Comparison of ENCODE assay signal across 8 cellular contexts in the genomic region with DNA sequence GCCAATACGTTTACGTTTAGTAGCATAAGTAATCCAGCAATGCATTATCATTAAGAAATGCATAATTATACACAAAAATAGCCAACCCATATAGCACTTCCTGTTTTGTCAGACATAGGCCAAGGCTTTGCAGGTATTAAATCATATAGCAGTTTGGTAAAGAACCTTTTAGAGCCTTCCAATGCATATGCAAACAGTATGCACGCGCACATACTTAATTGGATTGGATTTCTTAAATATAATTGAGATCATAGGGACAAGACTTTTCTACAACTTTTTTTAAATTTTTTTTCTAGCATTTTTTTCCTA. TPM values are rescaled to one million over a fixed set of nuclear protein-coding genes. Genes with fewer than 3 reads are reported as not detected.
DNase-seq lines count a peak whose midpoint lies in the region; ATAC-seq and TF ChIP-seq lines count a peak whose summit lies in the region.

No MANE protein-coding gene starts in this region.

- H3K27ac Mint-ChIP-seq in CD4-positive, CD25-positive, alpha-beta regulatory T cell = peak overlapping the region; percentile 99 to 100 (median 99)

- no peak for TF ChIP-seq EP300 in neural cell (conservative IDR thresholded peaks at IDR 0.05; ENCODE audit: poor library complexity, severe bottlenecking)

- no peak for TF ChIP-seq CTCF in choroid plexus epithelial cell (conservative IDR thresholded peaks at IDR 0.05; ENCODE audit: low read depth, low read length)
- TF ChIP-seq CTCF in neural cell (IDR thresholded peaks at IDR 0.05; ENCODE audit: poor library complexity, severe bottlenecking) = no peak

- H3K9me2 ChIP-seq in neural cell (ENCODE audit: insufficient read depth, low read length) = no peaks in the 10 kb centered on the region

- H3K4me3 Mint-ChIP-seq in CD4-positive, CD25-positive, alpha-beta regulatory T cell = peak overlapping the region; percentile 94 to 99 (median 97)

- H3K36me3 Mint-ChIP-seq in CD4-positive, CD25-positive, alpha-beta regulatory T cell = peaks cover 13% of the 10 kb centered on the region

- peak overlapping the region; percentile 99 for H3K4me3 ChIP-seq in CD4-positive, CD25-positive, alpha-beta regulatory T cell (ENCODE audit: low read depth, low read length)
- H3K4me3 ChIP-seq in choroid plexus epithelial cell (ENCODE audit: low read depth, low read length) = peak overlapping the region; percentile 95
- H3K4me3 ChIP-seq in neural cell (ENCODE audit: low read length) = peak overlapping the region; percentile 79

- no peak for ATAC-seq in CD4-positive, CD25-positive, alpha-beta regulatory T cell (ENCODE audit: low read depth in 2 of 2)
- no peak for ATAC-seq in HG02678 (IDR thresholded peaks at IDR 0.05; ENCODE audit: unreplicated experiment)

- no peak overlapping the region for H3K4me2 ChIP-seq in neural cell (ENCODE audit: low read length)

- peaks cover 15% of the 10 kb centered on the region for H3K36me3 ChIP-seq in CD4-positive, CD25-positive, alpha-beta regulatory T cell (ENCODE audit: control insufficient read depth, insufficient read depth, low read length)
- H3K36me3 ChIP-seq in KOPT-K1 (ENCODE audit: insufficient read depth, low read length) (peaks cover 14% of the 10 kb centered on the region), neural cell (ENCODE audit: insufficient read depth, low read length) (no peaks in the 10 kb centered on the region)

- H3K27ac ChIP-seq in CD4-positive, CD25-positive, alpha-beta regulatory T cell (ENCODE audit: insufficient read depth, low read length, poor library complexity, severe bottlenecking) = peak overlapping the region; percentile 90
- H3K27ac ChIP-seq in KOPT-K1 (ENCODE audit: low read depth, low read length, poor library complexity, severe bottlenecking) = peak overlapping the region; percentile 72
- H3K27ac ChIP-seq in neural cell (ENCODE audit: low read length) = peak overlapping the region; percentile 66

- no peaks in the 10 kb centered on the region for H4K20me1 ChIP-seq in neural cell (ENCODE audit: insufficient read depth)

- H3F3A ChIP-seq in neural cell (ENCODE audit: insufficient read depth, low read length, poor library complexity, severe bottlenecking) = no peaks in the 10 kb centered on the region

- peaks cover 22 to 44% (median 29%) of the 10 kb centered on the region in 4 donors for H3K4me1 Mint-ChIP-seq in CD4-positive, CD25-positive, alpha-beta regulatory T cell

- H3K9me3 ChIP-seq in CD4-positive, CD25-positive, alpha-beta regulatory T cell (ENCODE audit: control insufficient read depth in 2 of 2, low read length in 2 of 2) = no peaks in the 10 kb centered on the region
- H3K9me3 ChIP-seq in KOPT-K1 (ENCODE audit: insufficient read depth, low read length, poor library complexity, severe bottlenecking) (no peaks in the 10 kb centered on the region), neural cell (ENCODE audit: low read length) (no peaks in the 10 kb centered on the region)

- peak overlapping the region; percentile 78 for H3K9ac ChIP-seq in neural cell (ENCODE audit: low read length)

- no peaks in the 10 kb centered on the region for H3K9me3 Mint-ChIP-seq in CD4-positive, CD25-positive, alpha-beta regulatory T cell

- H2AFZ ChIP-seq in neural cell (ENCODE audit: low read depth, low read length) = peak overlapping the region; percentile 67

- H3K4me1 ChIP-seq in CD4-positive, CD25-positive, alpha-beta regulatory T cell (ENCODE audit: control insufficient read depth, insufficient read depth, low read length, poor library complexity, severe bottlenecking) = peaks cover 20% of the 10 kb centered on the region

- no peaks in the 10 kb centered on the region for H3K27me3 ChIP-seq in CD4-positive, CD25-positive, alpha-beta regulatory T cell (ENCODE audit: control insufficient read depth, insufficient read depth, low read length)
- no peaks in the 10 kb centered on the region for H3K27me3 ChIP-seq in neural cell (ENCODE audit: insufficient read depth, low read depth, low read length)

- H3K79me2 ChIP-seq in neural cell (replicated peaks; ENCODE audit: insufficient read depth, low read length) = peaks cover 29% of the 10 kb centered on the region

- peak in 1 of 3 donors; percentile 53 for DNase-seq in CD4-positive, CD25-positive, alpha-beta regulatory T cell
- DNase-seq in choroid plexus epithelial cell (ENCODE audit: low read depth) (no peak), midbrain (lab: John Stamatoyannopoulos, UW) (no peak), occipital lobe (lab: John Stamatoyannopoulos, UW) (no peak), NCI-H1048 (lab: John Stamatoyannopoulos, UW) (no peak)

- TF ChIP-seq RAD21 in neural cell (conservative IDR thresholded peaks at IDR 0.05) = no peak

- H3K27me3 Mint-ChIP-seq in CD4-positive, CD25-positive, alpha-beta regulatory T cell = no peaks in the 10 kb centered on the region

TF ChIP-seq in neural cell, 6 proteins besides CTCF, POLR2A, EP300 and RAD21:
- no peak for TF ChIP-seq MXI1 (conservative IDR thresholded peaks at IDR 0.05; ENCODE audit: poor library complexity, severe bottlenecking)
- TF ChIP-seq POLR2AphosphoS5 (IDR thresholded peaks at IDR 0.05) = no peak
- TF ChIP-seq, protein P1, sequence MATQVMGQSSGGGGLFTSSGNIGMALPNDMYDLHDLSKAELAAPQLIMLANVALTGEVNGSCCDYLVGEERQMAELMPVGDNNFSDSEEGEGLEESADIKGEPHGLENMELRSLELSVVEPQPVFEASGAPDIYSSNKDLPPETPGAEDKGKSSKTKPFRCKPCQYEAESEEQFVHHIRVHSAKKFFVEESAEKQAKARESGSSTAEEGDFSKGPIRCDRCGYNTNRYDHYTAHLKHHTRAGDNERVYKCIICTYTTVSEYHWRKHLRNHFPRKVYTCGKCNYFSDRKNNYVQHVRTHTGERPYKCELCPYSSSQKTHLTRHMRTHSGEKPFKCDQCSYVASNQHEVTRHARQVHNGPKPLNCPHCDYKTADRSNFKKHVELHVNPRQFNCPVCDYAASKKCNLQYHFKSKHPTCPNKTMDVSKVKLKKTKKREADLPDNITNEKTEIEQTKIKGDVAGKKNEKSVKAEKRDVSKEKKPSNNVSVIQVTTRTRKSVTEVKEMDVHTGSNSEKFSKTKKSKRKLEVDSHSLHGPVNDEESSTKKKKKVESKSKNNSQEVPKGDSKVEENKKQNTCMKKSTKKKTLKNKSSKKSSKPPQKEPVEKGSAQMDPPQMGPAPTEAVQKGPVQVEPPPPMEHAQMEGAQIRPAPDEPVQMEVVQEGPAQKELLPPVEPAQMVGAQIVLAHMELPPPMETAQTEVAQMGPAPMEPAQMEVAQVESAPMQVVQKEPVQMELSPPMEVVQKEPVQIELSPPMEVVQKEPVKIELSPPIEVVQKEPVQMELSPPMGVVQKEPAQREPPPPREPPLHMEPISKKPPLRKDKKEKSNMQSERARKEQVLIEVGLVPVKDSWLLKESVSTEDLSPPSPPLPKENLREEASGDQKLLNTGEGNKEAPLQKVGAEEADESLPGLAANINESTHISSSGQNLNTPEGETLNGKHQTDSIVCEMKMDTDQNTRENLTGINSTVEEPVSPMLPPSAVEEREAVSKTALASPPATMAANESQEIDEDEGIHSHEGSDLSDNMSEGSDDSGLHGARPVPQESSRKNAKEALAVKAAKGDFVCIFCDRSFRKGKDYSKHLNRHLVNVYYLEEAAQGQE (IDR thresholded peaks at IDR 0.05; ENCODE audit: borderline replicate concordance) = no peak
- no peak for TF ChIP-seq EZH2 (IDR thresholded peaks at IDR 0.05; ENCODE audit: borderline replicate concordance, insufficient read depth, low read length, poor library complexity, severe bottlenecking)
- TF ChIP-seq SMC3 (conservative IDR thresholded peaks at IDR 0.05; ENCODE audit: poor library complexity) = no peak
- TF ChIP-seq TAF1 (IDR thresholded peaks at IDR 0.05; ENCODE audit: low read depth) = no peak

RNA-seq across cellular contexts. Expression of a gene that starts 0.7 kb away (rescaled TPM):
- 51.2 TPM for total RNA-seq in CD4-positive, CD25-positive, alpha-beta regulatory T cell
- polyA plus RNA-seq in CD4-positive, CD25-positive, alpha-beta regulatory T cell = 10 to 100 TPM; 44.0 to 50.7 (median 47.6) TPM
- polyA plus RNA-seq in neural cell = 67.1 and 74.8 TPM in 2 replicates
- 75.0 and 75.2 TPM in 2 replicates for polyA minus RNA-seq in neural cell
- total RNA-seq in occipital lobe = 84.1 TPM
